In the genomic region with DNA sequence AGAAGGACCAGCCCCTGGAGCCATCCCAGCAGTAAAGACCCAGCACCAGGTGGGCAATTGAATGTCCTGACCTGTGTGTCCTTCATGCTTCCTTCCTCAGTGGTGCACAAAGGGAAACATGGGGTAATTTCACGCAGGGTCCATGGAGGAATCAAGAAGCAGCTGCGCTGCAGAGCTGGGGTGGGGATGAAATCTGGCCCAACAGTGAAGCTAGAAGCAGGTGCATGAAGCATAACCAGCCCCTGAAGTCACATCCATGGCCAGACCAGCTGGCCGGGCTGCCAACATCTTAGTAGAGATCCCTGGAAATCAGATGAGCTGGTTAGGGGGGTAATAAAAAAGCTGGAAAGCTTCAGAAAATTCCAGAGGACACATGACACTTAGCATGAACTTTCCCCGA, we compare ENCODE assay signal across 7 cellular contexts.
"Had no signal": no experiment of that assay in that cellular context is flagged by ENCODE, and none has a peak within 500 bp of the region (broad histone marks: within the 10 kb centered on the region; RNA-seq: fewer than 3 reads in every experiment).

No MANE protein-coding gene starts in this region.

- H3K4me3 ChIP-seq: GM23248, HAP-1 had no signal

- DNase-seq: GM23248, GOT3, H7, HFFc6, IMR-90 had no signal

- ATAC-seq: HCT116 had no signal

- H3K36me3 ChIP-seq: HAP-1 had no signal

- H3K4me1 ChIP-seq: HAP-1 had no signal

- H3K27ac ChIP-seq: GM23248 had no signal
